ENCODE assay signal across 22 cellular contexts in the genomic region with DNA sequence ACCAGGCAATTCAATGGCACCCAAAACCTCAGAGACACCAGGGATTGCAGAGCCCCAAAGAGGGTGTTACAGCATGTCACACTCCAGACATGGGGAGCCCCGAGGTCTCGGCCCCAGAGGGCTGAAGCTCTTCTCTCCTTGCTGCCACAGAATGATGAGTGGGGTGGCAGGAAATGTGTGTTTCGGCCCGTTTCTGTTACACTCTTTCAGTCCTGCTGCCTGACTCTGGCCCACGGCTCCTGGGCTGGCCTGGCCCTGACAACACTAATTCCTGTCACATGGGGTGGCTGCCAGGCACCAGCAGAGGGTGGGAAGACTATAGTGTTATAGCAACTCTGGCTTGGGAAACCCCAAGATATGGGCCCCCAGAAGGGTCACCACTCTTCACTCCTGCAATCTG.
"Had no signal": no experiment of that assay in that cellular context is flagged by ENCODE, and none has a peak within 500 bp of the region (broad histone marks: within the 10 kb centered on the region; RNA-seq: fewer than 3 reads in every experiment).

No MANE protein-coding gene starts in this region.

- H3K27ac Mint-ChIP-seq: mesothelial cell of epicardium had no signal

- H3K4me3 ChIP-seq: coronary artery, dorsolateral prefrontal cortex, esophagus muscularis mucosa, gastroesophageal sphincter, heart right ventricle, left ventricle myocardium inferior, lower lobe of right lung, mucosa of descending colon had no signal

- FAIRE-seq: endothelial cell of umbilical vein, frontal cortex, islet of Langerhans, keratinocyte had no signal

- H3K36me3 ChIP-seq: esophagus muscularis mucosa, gastroesophageal sphincter, heart right ventricle, left ventricle myocardium inferior, lower lobe of right lung had no signal

- H3K4me1 Mint-ChIP-seq: mesothelial cell of epicardium had no signal

- H3K27me3 ChIP-seq: dorsolateral prefrontal cortex, esophagus muscularis mucosa, foreskin keratinocyte, gastroesophageal sphincter, heart right ventricle had no signal

- H3K36me3 Mint-ChIP-seq: mesothelial cell of epicardium had no signal

- H3K27ac ChIP-seq: coronary artery, dorsolateral prefrontal cortex, esophagus muscularis mucosa, foreskin keratinocyte, gastroesophageal sphincter, heart right ventricle, left ventricle myocardium inferior, lower lobe of right lung had no signal

- H3K9me3 ChIP-seq: lower lobe of right lung had no signal

- H3K4me3 Mint-ChIP-seq: mesothelial cell of epicardium had no signal

- ATAC-seq: foreskin keratinocyte, gastroesophageal sphincter, heart right ventricle, left colon, left lobe of liver, mucosa of descending colon had no signal

- DNase-seq: dermis blood vessel endothelial cell; dorsolateral prefrontal cortex; effector CD4-positive, alpha-beta T cell; effector memory CD4-positive, alpha-beta T cell; foreskin keratinocyte; heart right ventricle; hippocampal formation; kidney glomerular epithelial cell; left colon; left ventricle myocardium inferior; lower lobe of right lung; mesenchymal stem cell; mucosa of descending colon had no signal

- H3K4me1 ChIP-seq: esophagus muscularis mucosa, foreskin keratinocyte, gastroesophageal sphincter, heart right ventricle, left ventricle myocardium inferior, lower lobe of right lung had no signal
